ENCODE assay signal across 1 cellular context in the genomic region with DNA sequence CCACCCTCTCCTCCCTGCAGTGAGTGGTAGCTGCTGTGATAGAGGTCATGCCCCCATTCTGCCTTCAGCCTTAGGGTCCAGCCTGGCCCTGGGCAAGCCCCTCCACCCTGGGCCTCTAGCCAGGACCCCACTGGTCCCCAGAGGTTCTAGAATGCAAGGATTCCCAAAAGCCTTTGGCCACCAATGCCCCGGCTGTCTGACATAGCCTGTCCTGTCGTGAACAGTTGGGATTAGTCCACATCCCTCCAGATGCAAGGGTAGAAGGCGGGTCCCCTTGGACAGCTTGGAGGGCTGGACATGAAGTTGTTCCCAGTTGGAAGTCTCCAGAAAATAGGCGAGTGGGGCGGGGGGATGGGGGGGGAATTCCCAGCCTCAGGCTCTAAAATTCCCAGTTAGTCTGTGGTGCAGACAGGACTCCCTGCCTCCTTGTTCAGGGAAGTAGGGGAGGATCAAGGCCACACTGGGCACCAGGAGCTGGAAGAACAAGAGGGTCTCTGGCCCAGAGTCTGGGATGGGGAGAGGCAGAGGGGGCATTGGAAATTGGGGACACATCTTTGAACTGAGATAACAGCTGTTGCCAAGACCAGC.
TF ChIP-seq lines count a peak whose summit lies in the region.

No MANE protein-coding gene starts in this region.

TF ChIP-seq in IMR-90, 13 proteins besides CTCF, POLR2A, EP300 and RAD21:
- TF ChIP-seq, protein P1, sequence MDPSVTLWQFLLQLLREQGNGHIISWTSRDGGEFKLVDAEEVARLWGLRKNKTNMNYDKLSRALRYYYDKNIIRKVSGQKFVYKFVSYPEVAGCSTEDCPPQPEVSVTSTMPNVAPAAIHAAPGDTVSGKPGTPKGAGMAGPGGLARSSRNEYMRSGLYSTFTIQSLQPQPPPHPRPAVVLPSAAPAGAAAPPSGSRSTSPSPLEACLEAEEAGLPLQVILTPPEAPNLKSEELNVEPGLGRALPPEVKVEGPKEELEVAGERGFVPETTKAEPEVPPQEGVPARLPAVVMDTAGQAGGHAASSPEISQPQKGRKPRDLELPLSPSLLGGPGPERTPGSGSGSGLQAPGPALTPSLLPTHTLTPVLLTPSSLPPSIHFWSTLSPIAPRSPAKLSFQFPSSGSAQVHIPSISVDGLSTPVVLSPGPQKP (IDR thresholded peaks at IDR 0.05; ENCODE audit: borderline replicate concordance, low read depth, low read length), result no peak
- TF ChIP-seq RCOR1 (IDR thresholded peaks at IDR 0.05; ENCODE audit: insufficient replicate concordance, low read length), result no peak
- no peak for TF ChIP-seq FOS (IDR thresholded peaks at IDR 0.05; ENCODE audit: low read depth, low read length)
